ENCODE assay signal across 18 cellular contexts in genomic region chr4:141675384-141675783, GRCh38. TPM values are rescaled to one million over a fixed set of nuclear protein-coding genes. Genes with fewer than 3 reads are reported as not detected.
DNase-seq lines count a peak whose midpoint lies in the region; ATAC-seq and TF ChIP-seq lines count a peak whose summit lies in the region.
"Had no signal": no experiment of that assay in that cellular context is flagged by ENCODE, and none has a peak within 500 bp of the region (broad histone marks: within the 10 kb centered on the region; RNA-seq: fewer than 3 reads in every experiment).

No MANE protein-coding gene starts in this region.

- no peaks in the 10 kb centered on the region for H4K20me1 ChIP-seq in GM23338 (replicated peaks; ENCODE audit: insufficient read depth)
- no peaks in the 10 kb centered on the region for H4K20me1 ChIP-seq in hepatocyte (ENCODE audit: insufficient read depth, poor library complexity, severe bottlenecking)

- H3K4me3 ChIP-seq in GM23338 = no peak overlapping the region
- H3K4me3 ChIP-seq in hepatocyte = no peak overlapping the region
- H3K4me3 ChIP-seq: A549 had no signal

- TF ChIP-seq CTCF in GM23338 (conservative IDR thresholded peaks at IDR 0.05; ENCODE audit: low read depth in 2 of 2) (no peak), VCaP (conservative IDR thresholded peaks at IDR 0.05) (no peak), hepatocyte (IDR thresholded peaks at IDR 0.05; ENCODE audit: poor library complexity) (no peak), endothelial cell (IDR thresholded peaks at IDR 0.05; ENCODE audit: unreplicated experiment) (no peak)

- H3K36me3 ChIP-seq in GM23338 (ENCODE audit: insufficient read depth) = no peaks in the 10 kb centered on the region
- H3K36me3 ChIP-seq in hepatocyte (replicated peaks; ENCODE audit: insufficient read depth, low read depth) = no peaks in the 10 kb centered on the region

- H3K4me2 ChIP-seq in GM23338 (no peak overlapping the region), hepatocyte (no peak overlapping the region)

- H2AFZ ChIP-seq in GM23338 = no peak overlapping the region
- no peak overlapping the region for H2AFZ ChIP-seq in hepatocyte

- DNase-seq in GM23338 (ENCODE audit: low spot score) (peak; percentile 11), hepatocyte (ENCODE audit: low spot score) (no peak), SIG-M5 treated with dmso at 0.1 percent for 504 hours (lab: John Stamatoyannopoulos, UW; ENCODE audit: unreplicated experiment) (no peak), iPS-NIHi11 (ENCODE audit: low spot score) (no peak), endothelial cell (ENCODE audit: low spot score) (no peak), SHP77 (lab: John Stamatoyannopoulos, UW) (no peak)
- no peak for DNase-seq in stimulated activated effector memory CD8-positive, alpha-beta T cell treated with anti-CD3 and anti-CD28 coated beads, Interleukin-12 subunit alpha, Interleukin-12 subunit beta, amount 100 ng/mL, for 72 hours (ENCODE audit: low spot score in 2 of 2)
- DNase-seq: AML-193; Caco-2; CD4-positive, alpha-beta T cell; GOT3; H7 had no signal

- H3F3A ChIP-seq in GM23338 (replicated peaks; ENCODE audit: low read depth) = no peaks in the 10 kb centered on the region

- H3K4me1 Mint-ChIP-seq in GM23338 (peaks cover 3% of the 10 kb centered on the region; the same call in 2 of the 3 replicates), endothelial cell (ENCODE audit: unreplicated experiment) (peaks cover 6% of the 10 kb centered on the region)
- H3K4me1 Mint-ChIP-seq in stimulated activated effector memory CD8-positive, alpha-beta T cell treated with anti-CD3 and anti-CD28 coated beads, Interleukin-12 subunit alpha, Interleukin-12 subunit beta, amount 100 ng/mL, for 72 hours = peaks cover 14% of the 10 kb centered on the region

- ATAC-seq in GM23338 = no peak
- ATAC-seq in stimulated activated effector memory CD8-positive, alpha-beta T cell treated with anti-CD3 and anti-CD28 coated beads, Interleukin-12 subunit alpha, Interleukin-12 subunit beta, amount 100 ng/mL, for 72 hours = peak; percentile 58
- ATAC-seq: A549, HepG2 had no signal

- H3K9me3 Mint-ChIP-seq in GM23338 (no peaks in the 10 kb centered on the region), endothelial cell (ENCODE audit: unreplicated experiment) (no peaks in the 10 kb centered on the region)
- no peaks in the 10 kb centered on the region for H3K9me3 Mint-ChIP-seq in stimulated activated effector memory CD8-positive, alpha-beta T cell treated with anti-CD3 and anti-CD28 coated beads, Interleukin-12 subunit alpha, Interleukin-12 subunit beta, amount 100 ng/mL, for 72 hours
- H3K9me3 Mint-ChIP-seq: CD4-positive, alpha-beta T cell; IgD-negative memory B cell had no signal

- H3K27me3 Mint-ChIP-seq in GM23338 (ENCODE audit: insufficient read depth, low read depth, poor library complexity) = no peaks in the 10 kb centered on the region
- no peaks in the 10 kb centered on the region for H3K27me3 Mint-ChIP-seq in endothelial cell (ENCODE audit: unreplicated experiment)
- H3K27me3 Mint-ChIP-seq: IgD-negative memory B cell had no signal

- H3K27ac Mint-ChIP-seq in GM23338 (no peak overlapping the region), endothelial cell (ENCODE audit: unreplicated experiment) (no peak overlapping the region)
- H3K27ac Mint-ChIP-seq in stimulated activated effector memory CD8-positive, alpha-beta T cell treated with anti-CD3 and anti-CD28 coated beads, Interleukin-12 subunit alpha, Interleukin-12 subunit beta, amount 100 ng/mL, for 72 hours = no peak overlapping the region
- H3K27ac Mint-ChIP-seq: CD4-positive, alpha-beta T cell; IgD-negative memory B cell had no signal

- H3K4me1 ChIP-seq in GM23338 (ENCODE audit: insufficient read depth) = no peaks in the 10 kb centered on the region; the same call in 1 of the 2 replicates
- H3K4me1 ChIP-seq in hepatocyte (ENCODE audit: insufficient read depth) = peaks cover 17% of the 10 kb centered on the region

- H3K27me3 ChIP-seq in GM23338 (ENCODE audit: insufficient read depth) (no peaks in the 10 kb centered on the region), hepatocyte (no peaks in the 10 kb centered on the region)

- no peak overlapping the region for H3K4me3 Mint-ChIP-seq in GM23338
- H3K4me3 Mint-ChIP-seq in stimulated activated effector memory CD8-positive, alpha-beta T cell treated with anti-CD3 and anti-CD28 coated beads, Interleukin-12 subunit alpha, Interleukin-12 subunit beta, amount 100 ng/mL, for 72 hours = no peak overlapping the region
- no peak overlapping the region for H3K4me3 Mint-ChIP-seq in endothelial cell (ENCODE audit: unreplicated experiment)
- H3K4me3 Mint-ChIP-seq: CD4-positive, alpha-beta T cell; IgD-negative memory B cell had no signal

- no peaks in the 10 kb centered on the region for H3K79me2 ChIP-seq in GM23338 (replicated peaks; ENCODE audit: insufficient read depth)
- H3K79me2 ChIP-seq in hepatocyte = no peaks in the 10 kb centered on the region

- H3K36me3 Mint-ChIP-seq in GM23338 (ENCODE audit: low read depth) = no peaks in the 10 kb centered on the region
- H3K36me3 Mint-ChIP-seq in stimulated activated effector memory CD8-positive, alpha-beta T cell treated with anti-CD3 and anti-CD28 coated beads, Interleukin-12 subunit alpha, Interleukin-12 subunit beta, amount 100 ng/mL, for 72 hours = no peaks in the 10 kb centered on the region
- no peaks in the 10 kb centered on the region for H3K36me3 Mint-ChIP-seq in endothelial cell (ENCODE audit: low read depth, unreplicated experiment)

- H3K9me3 ChIP-seq in hepatocyte (ENCODE audit: low read depth) = no peaks in the 10 kb centered on the region
- H3K9me3 ChIP-seq: A549, Caco-2 had no signal

- 72% methylated on average over 2 of the region's 2 CpGs for WGBS in hepatocyte (ENCODE audit: low lambda C conversion rate, missing lambda C conversion rate)

- H3K27ac ChIP-seq in GM23338 (ENCODE audit: low read depth) (no peak overlapping the region), VCaP (peak overlapping the region; percentile 38; the same call in 1 of the 2 replicates), hepatocyte (peak overlapping the region; percentile 81)
- H3K27ac ChIP-seq: 22Rv1, C4-2B had no signal

- no peaks in the 10 kb centered on the region for H3K9me2 ChIP-seq in GM23338 (ENCODE audit: insufficient read depth)
- no peaks in the 10 kb centered on the region for H3K9me2 ChIP-seq in hepatocyte (replicated peaks; ENCODE audit: insufficient read depth)

RNA-seq across cellular contexts. Expression of gene IL15, which starts 39.0 kb away (rescaled TPM):
- 2.3 and 2.7 TPM in 2 replicates for total RNA-seq in GM23338 (2014; rRNA removed; shearing (Covaris generic))
- polyA plus RNA-seq in GM23338 (2016; fragmentation: Nextera tagmentation; extraction: Ambion mirVana) = 2.7 and 3.7 TPM in 2 replicates
- total RNA-seq in hepatocyte = 2.8 and 5.0 TPM in 2 replicates
- polyA plus RNA-seq in hepatocyte = 0.83 and 3.2 TPM in 2 replicates
- total RNA-seq in endothelial cell (ENCODE audit: unreplicated experiment) = 8.8 TPM
- total RNA-seq: Caco-2 had no signal
